Comparison of ENCODE assay signal across 29 cellular contexts in the genomic region with DNA sequence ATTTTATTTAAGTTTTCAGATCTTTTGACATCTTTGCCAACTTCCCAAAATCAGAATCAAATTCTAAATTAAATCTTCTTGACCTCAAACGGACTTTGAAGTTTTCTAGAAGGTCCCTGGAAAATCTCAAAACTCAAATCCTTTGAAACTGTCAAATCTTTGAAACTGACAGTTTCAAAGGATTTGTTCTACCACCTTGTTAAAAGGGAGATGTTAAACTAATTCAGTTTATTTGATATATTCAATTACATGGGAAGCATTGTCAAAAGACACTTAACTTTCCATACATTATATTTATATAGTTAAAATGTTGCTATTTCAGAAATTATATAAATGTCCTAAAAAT. TPM values are rescaled to one million over a fixed set of nuclear protein-coding genes. Genes with fewer than 3 reads are reported as not detected.
"Had no signal": no experiment of that assay in that cellular context is flagged by ENCODE, and none has a peak within 500 bp of the region (broad histone marks: within the 10 kb centered on the region; RNA-seq: fewer than 3 reads in every experiment).

No MANE protein-coding gene starts in this region.

- ATAC-seq: activated CD4-positive, CD25-positive, alpha-beta regulatory T cell treated with anti-CD3 and anti-CD28 coated beads, Interleukin-2, amount 50 U/mL, for 24 hours; activated CD8-positive, alpha-beta T cell treated with anti-CD3 and anti-CD28 coated beads for 36 hours; activated T-cell treated with anti-CD3 and anti-CD28 coated beads, Interleukin-2, amount 50 U/mL, for 4 hours; activated T-helper 17 cell treated with anti-CD3 and anti-CD28 coated beads, Interleukin-2, amount 50 U/mL, for 72 hours; esophagus mucosa had no signal

- H3K27ac ChIP-seq: coronary artery, dorsolateral prefrontal cortex, WERI-Rb-1 had no signal

- H3K36me3 ChIP-seq: brain microvascular endothelial cell, WERI-Rb-1 had no signal

- FAIRE-seq: astrocyte, bronchial epithelial cell, frontal cortex had no signal

- DNase-seq: activated B cell treated with CpG ODN at 0.5 μM for 24 hours; activated CD4-positive, alpha-beta T cell treated with anti-CD3 and anti-CD28 coated beads for 48 hours; activated CD4-positive, alpha-beta T cell treated with anti-CD3 and anti-CD28 coated beads, Interleukin-2, amount 50 U/mL, for 1 hour; activated CD4-positive, alpha-beta T cell treated with anti-CD3 and anti-CD28 coated beads, Interleukin-2, amount 50 U/mL, for 48 hours; activated CD8-positive, alpha-beta memory T cell treated with anti-CD3 and anti-CD28 coated beads for 24 hours; activated CD8-positive, alpha-beta T cell treated with anti-CD3 and anti-CD28 coated beads for 36 hours; activated effector memory CD4-positive, alpha-beta T cell treated with Interleukin-2 at 50 U/mL for 16 hours; activated gamma-delta T cell treated with Interleukin-2 at 50 U/mL for 16 hours; activated naive CD4-positive, alpha-beta T cell treated with anti-CD3 and anti-CD28 coated beads, Interleukin-2, amount 50 U/mL, for 16 hours; activated naive CD4-positive, alpha-beta T cell treated with Interleukin-2 at 50 U/mL for 16 hours; activated T-cell treated with anti-CD3 and anti-CD28 coated beads, Interleukin-2, amount 50 U/mL, for 4 hours; amniotic stem cell; anterior cingulate cortex; brain microvascular endothelial cell; dorsolateral prefrontal cortex; effector memory CD4-positive, alpha-beta T cell; endodermal cell; foreskin fibroblast; head of caudate nucleus; T1000; WERI-Rb-1 had no signal

- H3K4me3 ChIP-seq: coronary artery, dorsolateral prefrontal cortex had no signal

- H3K27me3 ChIP-seq: brain microvascular endothelial cell had no signal

RNA-seq across cellular contexts. Expression of a gene that starts 3.4 kb away (rescaled TPM):
- total RNA-seq: activated B cell treated with CpG ODN at 0.5 μM for 24 hours; activated CD8-positive, alpha-beta T cell treated with anti-CD3 and anti-CD28 coated beads for 36 hours; activated T-cell treated with anti-CD3 and anti-CD28 coated beads, Interleukin-2, amount 50 U/mL, for 4 hours; activated T-helper 17 cell treated with anti-CD3 and anti-CD28 coated beads, Interleukin-2, amount 50 U/mL, for 72 hours; cardiac septum; esophagus mucosa had no signal

RNA-seq across cellular contexts. Expression of a gene that starts 34.5 kb away (rescaled TPM):
- total RNA-seq: cardiac septum had no signal
